ENCODE assay signal across 1 cellular context in genomic region chr11:117299351-117300300, GRCh38.
TF ChIP-seq lines count a peak whose summit lies in the region.

No MANE protein-coding gene starts in this region.

TF ChIP-seq in GM12878, 131 proteins besides CTCF, POLR2A, EP300 and RAD21:
- no peak for TF ChIP-seq CBFB (IDR thresholded peaks at IDR 0.05; ENCODE audit: low read depth)
- no peak for TF ChIP-seq BRCA1 (IDR thresholded peaks at IDR 0.05; ENCODE audit: low read depth, low read length)
- no peak for TF ChIP-seq LARP7 (IDR thresholded peaks at IDR 0.05)
- TF ChIP-seq ZNF622 (IDR thresholded peaks at IDR 0.05), result no peak
- no peak for TF ChIP-seq ESRRA (IDR thresholded peaks at IDR 0.05; ENCODE audit: low read length)
- no peak for TF ChIP-seq ZBTB4 (CRISPR knock-in tag; IDR thresholded peaks at IDR 0.05)
- no peak for TF ChIP-seq FOS (IDR thresholded peaks at IDR 0.05; ENCODE audit: borderline replicate concordance, extremely low read depth, insufficient read length)
TF ChIP-seq in GM12878: peak in this region for 0.
